ENCODE assay signal across 7 cellular contexts in the genomic region with DNA sequence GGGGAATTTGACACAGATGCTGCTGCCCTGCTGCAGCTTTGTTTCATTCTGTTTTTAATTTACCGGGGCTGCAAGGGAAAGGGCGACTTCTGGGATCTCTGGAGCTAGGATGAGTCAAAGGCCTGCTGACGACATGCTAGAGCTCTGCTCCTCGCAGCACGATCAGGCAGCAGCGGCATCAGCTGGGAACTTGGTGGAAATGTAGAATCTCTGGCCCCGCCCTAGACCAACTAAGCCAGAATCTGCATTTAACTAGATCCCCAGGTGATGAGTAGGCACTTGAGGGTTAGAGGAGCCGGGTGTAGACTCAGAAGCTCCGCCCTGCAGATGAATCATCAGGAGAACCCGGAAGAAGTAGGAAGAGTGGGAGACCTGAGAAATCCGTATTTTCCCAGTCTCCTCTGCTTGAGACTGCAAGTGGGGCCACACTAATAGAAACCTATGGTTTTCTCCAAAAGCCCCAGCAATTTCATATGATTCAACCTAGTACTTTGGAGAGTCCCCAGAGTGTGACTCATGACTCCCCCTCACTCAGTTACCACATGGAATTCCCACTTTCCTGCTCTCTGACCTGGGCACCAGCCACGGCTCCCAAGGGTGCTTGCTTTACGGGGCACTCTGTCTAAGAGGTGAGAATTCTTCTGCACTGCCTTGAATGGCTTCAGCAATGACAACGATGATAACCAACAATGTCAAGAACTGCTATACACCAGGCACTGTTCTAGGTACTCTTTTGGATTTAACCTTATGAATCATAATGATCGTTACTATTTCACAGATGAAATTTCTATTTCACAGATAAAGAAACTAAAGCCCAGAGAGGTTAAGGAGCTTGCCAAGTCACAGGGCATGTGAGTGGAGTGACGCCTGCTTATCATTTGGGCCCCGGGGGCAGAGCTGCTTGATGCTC. TPM values are rescaled to one million over a fixed set of nuclear protein-coding genes. Genes with fewer than 3 reads are reported as not detected.
DNase-seq lines count a peak whose midpoint lies in the region; ATAC-seq and TF ChIP-seq lines count a peak whose summit lies in the region.

No MANE protein-coding gene starts in this region.

- H3K27ac Mint-ChIP-seq in activated T-helper 17 cell treated with anti-CD3 and anti-CD28 coated beads, Interleukin-2, amount 50 U/mL, for 72 hours = peak overlapping the region; percentile 72

- intact Hi-C loops in left ventricle myocardium inferior (cut with micrococcal nuclease) = no loop called here

- ATAC-seq in GM18502 (IDR thresholded peaks at IDR 0.05; ENCODE audit: poor library complexity, unreplicated experiment) = peak; percentile 67
- ATAC-seq in HG02678 (IDR thresholded peaks at IDR 0.05; ENCODE audit: unreplicated experiment) = peak; percentile 66
- peak; percentile 81 for ATAC-seq in activated T-helper 17 cell treated with anti-CD3 and anti-CD28 coated beads, Interleukin-2, amount 50 U/mL, for 72 hours (replicated peaks)

- no peak overlapping the region for H3K4me3 ChIP-seq in left ventricle myocardium inferior

- H3K4me3 Mint-ChIP-seq in activated T-helper 17 cell treated with anti-CD3 and anti-CD28 coated beads, Interleukin-2, amount 50 U/mL, for 72 hours = peak overlapping the region; percentile 67

- DNase-seq in NCI-H524 (lab: John Stamatoyannopoulos, UW) = peak; percentile 81 to 91
- peak; percentile 22 for DNase-seq in left ventricle myocardium inferior
- peak; percentile 83 for DNase-seq in stimulated activated CD4-positive, alpha-beta T cell treated with anti-CD3 and anti-CD28 coated beads, Interleukin-15, amount 100 ng/mL, for 24 hours
- no peak for DNase-seq in NCI-H1092 treated with DMSO at 0.1 percent for 48 hours (lab: John Stamatoyannopoulos, UW)

- no peaks in the 10 kb centered on the region for H3K36me3 ChIP-seq in left ventricle myocardium inferior

- H3K36me3 Mint-ChIP-seq in activated T-helper 17 cell treated with anti-CD3 and anti-CD28 coated beads, Interleukin-2, amount 50 U/mL, for 72 hours (ENCODE audit: low read depth) = no peaks in the 10 kb centered on the region

- H3K27me3 ChIP-seq in left ventricle myocardium inferior (ENCODE audit: low read depth) = peaks cover 45% of the 10 kb centered on the region

- H3K4me1 ChIP-seq in left ventricle myocardium inferior = no peaks in the 10 kb centered on the region

- H3K27me3 Mint-ChIP-seq in activated T-helper 17 cell treated with anti-CD3 and anti-CD28 coated beads, Interleukin-2, amount 50 U/mL, for 72 hours = peaks cover 11% of the 10 kb centered on the region

- no peak for TF ChIP-seq CTCF in left ventricle myocardium inferior (IDR thresholded peaks at IDR 0.05; ENCODE audit: borderline replicate concordance)

- peaks cover 3% of the 10 kb centered on the region for H3K9me3 Mint-ChIP-seq in activated T-helper 17 cell treated with anti-CD3 and anti-CD28 coated beads, Interleukin-2, amount 50 U/mL, for 72 hours

- no peak overlapping the region for H3K27ac ChIP-seq in left ventricle myocardium inferior (replicated peaks)

- H3K4me1 Mint-ChIP-seq in activated T-helper 17 cell treated with anti-CD3 and anti-CD28 coated beads, Interleukin-2, amount 50 U/mL, for 72 hours = peaks cover 26% of the 10 kb centered on the region

- H3K9me3 ChIP-seq in left ventricle myocardium inferior (replicated peaks) = peaks cover 6% of the 10 kb centered on the region

RNA-seq across cellular contexts. Expression of a gene that starts 18.1 kb away (rescaled TPM):
- total RNA-seq in activated T-helper 17 cell treated with anti-CD3 and anti-CD28 coated beads, Interleukin-2, amount 50 U/mL, for 72 hours = under 1 TPM in 1 of 2 donors, not detected in 1; 0.35 TPM
- 1.4 TPM for total RNA-seq in left ventricle myocardium inferior

RNA-seq across cellular contexts. Expression of a gene that starts 49.4 kb away (rescaled TPM):
- 10 to 100 TPM; 17.0 to 24.7 TPM for total RNA-seq in activated T-helper 17 cell treated with anti-CD3 and anti-CD28 coated beads, Interleukin-2, amount 50 U/mL, for 72 hours
- total RNA-seq in left ventricle myocardium inferior = 11.2 TPM

RNA-seq across cellular contexts. Expression of a gene that starts 52.0 kb away (rescaled TPM):
- 1 to 10 TPM; 2.8 to 6.0 TPM for total RNA-seq in activated T-helper 17 cell treated with anti-CD3 and anti-CD28 coated beads, Interleukin-2, amount 50 U/mL, for 72 hours
- 13.9 TPM for total RNA-seq in left ventricle myocardium inferior
